8 cellular contexts compared by ENCODE assay signal in genomic region chr16:89996178-89996489, GRCh38. TPM values are rescaled to one million over a fixed set of nuclear protein-coding genes. Genes with fewer than 3 reads are reported as not detected.
DNase-seq lines count a peak whose midpoint lies in the region; ATAC-seq and TF ChIP-seq lines count a peak whose summit lies in the region.

No MANE protein-coding gene starts in this region.

- H3K9me3 Mint-ChIP-seq in activated T-cell treated with anti-CD3 and anti-CD28 coated beads, Interleukin-2, amount 50 U/mL, for 4 hours: no peaks in the 10 kb centered on the region
- peaks cover 26% of the 10 kb centered on the region for H3K9me3 Mint-ChIP-seq in activated T-helper 2 cell treated with anti-CD3 and anti-CD28 coated beads, Interferon-gamma antibody, Interleukin-2, Interleukin-4, amounts not matched to agents 10 μg/mL and 5 μg/mL and 100 μg/mL, durations not matched to agents 14 hours and 24 hours and 36 hours

- H3K9ac ChIP-seq in iPS-18a (ENCODE audit: low read length): peak overlapping the region; percentile 38

- peaks cover 12% of the 10 kb centered on the region for H3K9me3 ChIP-seq in iPS-18a (ENCODE audit: control insufficient read depth, low read depth, low read length)
- H3K9me3 ChIP-seq in suprapubic skin: no peaks in the 10 kb centered on the region

- H3K4me3 ChIP-seq in iPS-18a (ENCODE audit: low read length) (no peak overlapping the region), suprapubic skin (no peak overlapping the region)

- 97% methylated on average over 1 of the region's 1 CpG for WGBS in suprapubic skin

- H3K4me1 Mint-ChIP-seq in activated T-cell treated with anti-CD3 and anti-CD28 coated beads, Interleukin-2, amount 50 U/mL, for 4 hours (ENCODE audit: low read depth): peaks cover 10% of the 10 kb centered on the region
- H3K4me1 Mint-ChIP-seq in activated T-helper 2 cell treated with anti-CD3 and anti-CD28 coated beads, Interferon-gamma antibody, Interleukin-2, Interleukin-4, amounts not matched to agents 10 μg/mL and 5 μg/mL and 100 μg/mL, durations not matched to agents 14 hours and 24 hours and 36 hours (ENCODE audit: low read depth): peaks cover 7% of the 10 kb centered on the region

- H3K27ac ChIP-seq in iPS-18a (ENCODE audit: low read length) (peak overlapping the region; percentile 52), suprapubic skin (peak overlapping the region; percentile 75)

- peak overlapping the region; percentile 43 for H3K4me3 Mint-ChIP-seq in activated T-cell treated with anti-CD3 and anti-CD28 coated beads, Interleukin-2, amount 50 U/mL, for 4 hours
- no peak overlapping the region for H3K4me3 Mint-ChIP-seq in activated T-helper 2 cell treated with anti-CD3 and anti-CD28 coated beads, Interferon-gamma antibody, Interleukin-2, Interleukin-4, amounts not matched to agents 10 μg/mL and 5 μg/mL and 100 μg/mL, durations not matched to agents 14 hours and 24 hours and 36 hours (ENCODE audit: low read depth)

- H3K4me1 ChIP-seq in iPS-18a (ENCODE audit: control insufficient read depth, low read depth, low read length) (no peaks in the 10 kb centered on the region), suprapubic skin (peaks cover 4% of the 10 kb centered on the region)

- no peaks in the 10 kb centered on the region for H3K27me3 Mint-ChIP-seq in activated T-cell treated with anti-CD3 and anti-CD28 coated beads, Interleukin-2, amount 50 U/mL, for 4 hours (ENCODE audit: low read depth)
- no peaks in the 10 kb centered on the region for H3K27me3 Mint-ChIP-seq in activated T-helper 2 cell treated with anti-CD3 and anti-CD28 coated beads, Interferon-gamma antibody, Interleukin-2, Interleukin-4, amounts not matched to agents 10 μg/mL and 5 μg/mL and 100 μg/mL, durations not matched to agents 14 hours and 24 hours and 36 hours (ENCODE audit: low read depth)

- no peak for DNase-seq in activated T-cell treated with anti-CD3 and anti-CD28 coated beads, Interleukin-2, amount 50 U/mL, for 4 hours
- no peak for DNase-seq in activated T-cell treated with anti-CD3 and anti-CD28 coated beads, Interleukin-2, amount 50 U/mL, for 48 hours
- DNase-seq in activated T-helper 2 cell treated with anti-CD3 and anti-CD28 coated beads, Interferon-gamma antibody, Interleukin-2, Interleukin-4, amounts not matched to agents 10 μg/mL and 5 μg/mL and 100 μg/mL, durations not matched to agents 14 hours and 24 hours and 36 hours (ENCODE audit: low spot score): no peak
- DNase-seq in suprapubic skin (ENCODE audit: low spot score in 2 of 2) (no peak), cerebellar cortex (ENCODE audit: low spot score) (no peak), NCI-H128 (lab: John Stamatoyannopoulos, UW; ENCODE audit: unreplicated experiment) (no peak)
- no peak for DNase-seq in stimulated activated CD4-positive, alpha-beta T cell treated with anti-CD3 and anti-CD28 coated beads, Interleukin-15, amount 100 ng/mL, for 24 hours

- ATAC-seq in activated T-cell treated with anti-CD3 and anti-CD28 coated beads, Interleukin-2, amount 50 U/mL, for 4 hours: no peak

- H3K36me3 ChIP-seq in iPS-18a (ENCODE audit: control insufficient read depth, low read depth, low read length): peaks cover 33% of the 10 kb centered on the region
- peaks cover 37% of the 10 kb centered on the region for H3K36me3 ChIP-seq in suprapubic skin

- no peak for TF ChIP-seq EP300 in suprapubic skin (IDR thresholded peaks at IDR 0.05)

- TF ChIP-seq CTCF in suprapubic skin (IDR thresholded peaks at IDR 0.05): no peak

- H3K27me3 ChIP-seq in iPS-18a (ENCODE audit: control insufficient read depth, insufficient read depth, low read length): no peaks in the 10 kb centered on the region
- H3K27me3 ChIP-seq in suprapubic skin: no peaks in the 10 kb centered on the region

- H3K27ac Mint-ChIP-seq in activated T-helper 2 cell treated with anti-CD3 and anti-CD28 coated beads, Interferon-gamma antibody, Interleukin-2, Interleukin-4, amounts not matched to agents 10 μg/mL and 5 μg/mL and 100 μg/mL, durations not matched to agents 14 hours and 24 hours and 36 hours: peak overlapping the region; percentile 80

- no peak for TF ChIP-seq POLR2A in suprapubic skin (IDR thresholded peaks at IDR 0.05)

- intact Hi-C loops in activated T-helper 2 cell treated with anti-CD3 and anti-CD28 coated beads, Interferon-gamma antibody, Interleukin-2, Interleukin-4, amounts not matched to agents 10 μg/mL and 5 μg/mL and 100 μg/mL, durations not matched to agents 14 hours and 24 hours and 36 hours (cut with micrococcal nuclease): no loop called here

- peaks cover 40% of the 10 kb centered on the region for H3K36me3 Mint-ChIP-seq in activated T-cell treated with anti-CD3 and anti-CD28 coated beads, Interleukin-2, amount 50 U/mL, for 4 hours (ENCODE audit: insufficient read depth)
- H3K36me3 Mint-ChIP-seq in activated T-helper 2 cell treated with anti-CD3 and anti-CD28 coated beads, Interferon-gamma antibody, Interleukin-2, Interleukin-4, amounts not matched to agents 10 μg/mL and 5 μg/mL and 100 μg/mL, durations not matched to agents 14 hours and 24 hours and 36 hours (ENCODE audit: low read depth): peaks cover 66% of the 10 kb centered on the region

RNA-seq across cellular contexts. Expression of gene DBNDD1, which starts 23.1 kb away (rescaled TPM):
- 1 to 10 TPM in 1 of 3 donors, under 1 TPM in 2; 0.47 to 1.2 (median 0.92) TPM for total RNA-seq in activated T-cell treated with anti-CD3 and anti-CD28 coated beads, Interleukin-2, amount 50 U/mL, for 4 hours
- total RNA-seq in activated T-helper 2 cell treated with anti-CD3 and anti-CD28 coated beads, Interferon-gamma antibody, Interleukin-2, Interleukin-4, amounts not matched to agents 10 μg/mL and 5 μg/mL and 100 μg/mL, durations not matched to agents 14 hours and 24 hours and 36 hours: 0.43 and 0.69 TPM in 2 replicates
- total RNA-seq in suprapubic skin: 1 to 10 TPM; 1.2 to 7.5 (median 4.5) TPM

RNA-seq across cellular contexts. Expression of gene DEF8, which starts 47.6 kb away (rescaled TPM):
- 10 to 100 TPM; 50.1 to 53.5 (median 50.3) TPM for total RNA-seq in activated T-cell treated with anti-CD3 and anti-CD28 coated beads, Interleukin-2, amount 50 U/mL, for 4 hours
- 31.5 and 42.3 TPM in 2 replicates for total RNA-seq in activated T-helper 2 cell treated with anti-CD3 and anti-CD28 coated beads, Interferon-gamma antibody, Interleukin-2, Interleukin-4, amounts not matched to agents 10 μg/mL and 5 μg/mL and 100 μg/mL, durations not matched to agents 14 hours and 24 hours and 36 hours
- total RNA-seq in suprapubic skin: 100 to 1,000 TPM in 2 of 4 donors, 10 to 100 TPM in 2; 89.3 to 107 (median 99.7) TPM
